16 cellular contexts compared by ENCODE assay signal in genomic region chr12:92595663-92596062, GRCh38.
DNase-seq lines count a peak whose midpoint lies in the region; ATAC-seq and TF ChIP-seq lines count a peak whose summit lies in the region.
"Had no signal": no experiment of that assay in that cellular context is flagged by ENCODE, and none has a peak within 500 bp of the region (broad histone marks: within the 10 kb centered on the region; RNA-seq: fewer than 3 reads in every experiment).

No MANE protein-coding gene starts in this region.

- no peak for TF ChIP-seq CTCF in activated CD8-positive, alpha-beta T cell treated with anti-CD3 and anti-CD28 coated beads for 36 hours (IDR thresholded peaks at IDR 0.05)
- no peak for TF ChIP-seq CTCF in RWPE2 (IDR thresholded peaks at IDR 0.05; ENCODE audit: poor library complexity, severe bottlenecking)
- TF ChIP-seq CTCF in osteoblast (IDR thresholded peaks at IDR 0.05; ENCODE audit: extremely low read depth, low read depth, low read length): no peak
- TF ChIP-seq CTCF in spleen (IDR thresholded peaks at IDR 0.05 in 8 of 11, conservative IDR thresholded peaks at IDR 0.05 in 3 of 11): no peak
- no peak for TF ChIP-seq CTCF in sigmoid colon (IDR thresholded peaks at IDR 0.05)

- no peak for ATAC-seq in activated CD8-positive, alpha-beta T cell treated with anti-CD3 and anti-CD28 coated beads for 36 hours
- no peak for ATAC-seq in activated CD8-positive, alpha-beta T cell treated with anti-CD3 and anti-CD28 coated beads, Interleukin-2, amount 10 ng/mL, durations not matched to agents 7 days and 5 days
- ATAC-seq in RWPE2 (ENCODE audit: low read depth): no peak
- ATAC-seq in effector memory CD8-positive, alpha-beta T cell (replicated peaks): no peak

- H3K4me2 ChIP-seq in osteoblast (ENCODE audit: insufficient read depth, low read length): no peak overlapping the region

- H3K27ac Mint-ChIP-seq in activated CD8-positive, alpha-beta T cell treated with anti-CD3 and anti-CD28 coated beads for 36 hours: peak overlapping the region; percentile 84
- no peak overlapping the region for H3K27ac Mint-ChIP-seq in activated CD8-positive, alpha-beta T cell treated with anti-CD3 and anti-CD28 coated beads, Interleukin-2, amount 10 ng/mL, durations not matched to agents 7 days and 5 days
- H3K27ac Mint-ChIP-seq in effector memory CD8-positive, alpha-beta T cell: peak overlapping the region; percentile 95 to 99

- TF ChIP-seq EP300 in sigmoid colon (IDR thresholded peaks at IDR 0.05): no peak

- no peak for TF ChIP-seq POLR2A in spleen (IDR thresholded peaks at IDR 0.05)
- no peak for TF ChIP-seq POLR2A in sigmoid colon (IDR thresholded peaks at IDR 0.05)

- peaks cover 29% of the 10 kb centered on the region for H3K36me3 Mint-ChIP-seq in activated CD8-positive, alpha-beta T cell treated with anti-CD3 and anti-CD28 coated beads for 36 hours (ENCODE audit: low read depth)
- H3K36me3 Mint-ChIP-seq in activated CD8-positive, alpha-beta T cell treated with anti-CD3 and anti-CD28 coated beads, Interleukin-2, amount 10 ng/mL, durations not matched to agents 7 days and 5 days (ENCODE audit: low read depth): peaks cover 38% of the 10 kb centered on the region
- peaks cover 24% of the 10 kb centered on the region for H3K36me3 Mint-ChIP-seq in effector memory CD8-positive, alpha-beta T cell (ENCODE audit: insufficient read depth)

- peak overlapping the region; percentile 99 for H3K27ac ChIP-seq in RWPE2 (ENCODE audit: poor library complexity, severe bottlenecking)
- peak overlapping the region; percentile 60 for H3K27ac ChIP-seq in osteoblast (ENCODE audit: low read depth, low read length)
- H3K27ac ChIP-seq in spleen: no peak overlapping the region
- no peak overlapping the region for H3K27ac ChIP-seq in sigmoid colon

- H3K79me2 ChIP-seq in osteoblast (ENCODE audit: insufficient read depth, low read length): no peaks in the 10 kb centered on the region

- H3K4me1 ChIP-seq in RWPE2 (ENCODE audit: insufficient read depth, poor library complexity, severe bottlenecking): peaks cover 54% of the 10 kb centered on the region
- H3K4me1 ChIP-seq in osteoblast (ENCODE audit: insufficient read depth, low read length): peaks cover 32% of the 10 kb centered on the region
- H3K4me1 ChIP-seq in spleen: peaks cover 0 to 25% (median 15%) of the 10 kb centered on the region in 6 donors
- H3K4me1 ChIP-seq in sigmoid colon: no peaks in the 10 kb centered on the region
- H3K4me1 ChIP-seq: Caco-2, stomach had no signal

- WGBS in spleen, 5 donors: 91 to 100% (median 98%) methylated on average over 1 of the region's 1 CpG
- WGBS in sigmoid colon, 2 donors: 97 to 98% methylated on average over 1 of the region's 1 CpG

- POLR2A ChIA-PET in activated CD8-positive, alpha-beta T cell treated with anti-CD3 and anti-CD28 coated beads for 36 hours (lab: Charles Lee): interaction anchor here (0.6 to 2.0 kb wide), 2 partner anchors 9 to 678 kb away, joined by 4 to 5 read pairs; no protein-coding TSS in a partner anchor
- POLR2A ChIA-PET in activated CD8-positive, alpha-beta T cell treated with anti-CD3 and anti-CD28 coated beads, Interleukin-2, amount 10 ng/mL, durations not matched to agents 7 days and 5 days (lab: Charles Lee): no interaction called here

- no peak for DNase-seq in activated CD8-positive, alpha-beta T cell treated with anti-CD3 and anti-CD28 coated beads for 36 hours
- DNase-seq in activated CD8-positive, alpha-beta T cell treated with anti-CD3 and anti-CD28 coated beads, Interleukin-2, amount 10 ng/mL, durations not matched to agents 7 days and 5 days: no peak
- no peak for DNase-seq in RWPE2 (ENCODE audit: low spot score)
- DNase-seq in effector memory CD8-positive, alpha-beta T cell: no peak
- no peak for DNase-seq in osteoblast (ENCODE audit: insufficient read length, low spot score, missing footprints)
- no peak for DNase-seq in spleen
- no peak for DNase-seq in NCI-H510A (lab: John Stamatoyannopoulos, UW)
- DNase-seq in sigmoid colon: no peak
- DNase-seq: activated CD4-positive, alpha-beta T cell treated with anti-CD3 and anti-CD28 coated beads, Interleukin-2, amount 50 U/mL, for 48 hours; Caco-2; Karpas-422; NCI-H1105 treated with DMSO at 0.1 percent for 48 hours; NCI-H2171; NCI-H774; SK-N-SH; stomach had no signal

- peaks cover 27% of the 10 kb centered on the region for H3K9me3 Mint-ChIP-seq in activated CD8-positive, alpha-beta T cell treated with anti-CD3 and anti-CD28 coated beads for 36 hours
- H3K9me3 Mint-ChIP-seq in activated CD8-positive, alpha-beta T cell treated with anti-CD3 and anti-CD28 coated beads, Interleukin-2, amount 10 ng/mL, durations not matched to agents 7 days and 5 days (ENCODE audit: insufficient read depth): peaks cover 27% of the 10 kb centered on the region
- peaks cover 8% of the 10 kb centered on the region in 2 donors for H3K9me3 Mint-ChIP-seq in effector memory CD8-positive, alpha-beta T cell

- H3K27me3 ChIP-seq in RWPE2 (ENCODE audit: insufficient read depth, poor library complexity, severe bottlenecking) (no peaks in the 10 kb centered on the region), osteoblast (ENCODE audit: insufficient read depth, low read length) (no peaks in the 10 kb centered on the region), spleen (replicated peaks in 1 of 7) (no peaks in the 10 kb centered on the region), sigmoid colon (no peaks in the 10 kb centered on the region)
- H3K27me3 ChIP-seq: stomach had no signal

- peaks cover 8% of the 10 kb centered on the region for H3K9me3 ChIP-seq in RWPE2 (ENCODE audit: severe bottlenecking)
- H3K9me3 ChIP-seq in osteoblast (ENCODE audit: low read depth, low read length): no peaks in the 10 kb centered on the region
- H3K9me3 ChIP-seq in spleen: peaks cover 0 to 22% (median 17%) of the 10 kb centered on the region in 8 donors
- H3K9me3 ChIP-seq in sigmoid colon: peaks cover 0 to 7% (median 0%) of the 10 kb centered on the region in 4 donors
- H3K9me3 ChIP-seq: SK-N-SH had no signal

- intact Hi-C loops in activated CD8-positive, alpha-beta T cell treated with anti-CD3 and anti-CD28 coated beads for 36 hours (cut with micrococcal nuclease): loop anchor here (10.0 kb wide), 1 partner anchor 1021 kb away; no protein-coding TSS in a partner anchor
- intact Hi-C loops in spleen (cut with DNase I; ENCODE audit: low total_unique reads) (no loop called here), sigmoid colon (cut with DNase I) (no loop called here)

- peaks cover 53% of the 10 kb centered on the region for H3K4me1 Mint-ChIP-seq in activated CD8-positive, alpha-beta T cell treated with anti-CD3 and anti-CD28 coated beads for 36 hours (ENCODE audit: low read depth)
- peaks cover 31% of the 10 kb centered on the region for H3K4me1 Mint-ChIP-seq in activated CD8-positive, alpha-beta T cell treated with anti-CD3 and anti-CD28 coated beads, Interleukin-2, amount 10 ng/mL, durations not matched to agents 7 days and 5 days (ENCODE audit: low read depth)
- peaks cover 26 to 31% of the 10 kb centered on the region in 2 donors for H3K4me1 Mint-ChIP-seq in effector memory CD8-positive, alpha-beta T cell (ENCODE audit: low read depth in 2 of 2)

- no peak overlapping the region for H3K4me3 ChIP-seq in RWPE2 (ENCODE audit: severe bottlenecking)
- H3K4me3 ChIP-seq in osteoblast (ENCODE audit: insufficient read depth, low read length): no peak overlapping the region
- no peak overlapping the region for H3K4me3 ChIP-seq in spleen
- H3K4me3 ChIP-seq in sigmoid colon: no peak overlapping the region
- H3K4me3 ChIP-seq: stomach had no signal

- no peak overlapping the region for H3K4me3 Mint-ChIP-seq in activated CD8-positive, alpha-beta T cell treated with anti-CD3 and anti-CD28 coated beads for 36 hours
- no peak overlapping the region for H3K4me3 Mint-ChIP-seq in activated CD8-positive, alpha-beta T cell treated with anti-CD3 and anti-CD28 coated beads, Interleukin-2, amount 10 ng/mL, durations not matched to agents 7 days and 5 days
- H3K4me3 Mint-ChIP-seq in effector memory CD8-positive, alpha-beta T cell: peak overlapping the region in 1 of 2 donors; percentile 51

- CTCF ChIA-PET in activated CD8-positive, alpha-beta T cell treated with anti-CD3 and anti-CD28 coated beads for 36 hours (lab: Charles Lee): interaction anchor here (0.6 kb wide), 1 partner anchor 95 kb away, joined by 3 read pairs; no protein-coding TSS in a partner anchor
- CTCF ChIA-PET in activated CD8-positive, alpha-beta T cell treated with anti-CD3 and anti-CD28 coated beads, Interleukin-2, amount 10 ng/mL, durations not matched to agents 7 days and 5 days (lab: Charles Lee): interaction anchor here (1.5 to 1.6 kb wide), 2 partner anchors 8 to 25 kb away, joined by 4 to 6 read pairs; no protein-coding TSS in a partner anchor

- peak overlapping the region; percentile 1 for H2AFZ ChIP-seq in osteoblast (ENCODE audit: low read length)

- H3K36me3 ChIP-seq in RWPE2 (ENCODE audit: low read depth) (no peaks in the 10 kb centered on the region), osteoblast (ENCODE audit: insufficient read depth, low read length) (no peaks in the 10 kb centered on the region), spleen (no peaks in the 10 kb centered on the region), sigmoid colon (no peaks in the 10 kb centered on the region)
- H3K36me3 ChIP-seq: stomach had no signal

- no peaks in the 10 kb centered on the region for H4K20me1 ChIP-seq in osteoblast (ENCODE audit: insufficient read depth, low read length)

- no peaks in the 10 kb centered on the region for H3K27me3 Mint-ChIP-seq in activated CD8-positive, alpha-beta T cell treated with anti-CD3 and anti-CD28 coated beads for 36 hours
- no peaks in the 10 kb centered on the region for H3K27me3 Mint-ChIP-seq in activated CD8-positive, alpha-beta T cell treated with anti-CD3 and anti-CD28 coated beads, Interleukin-2, amount 10 ng/mL, durations not matched to agents 7 days and 5 days (ENCODE audit: low read depth)
- H3K27me3 Mint-ChIP-seq in effector memory CD8-positive, alpha-beta T cell: no peaks in the 10 kb centered on the region

Comparison
In these comparisons a context has a peak if more than half of its experiments do, and no peak if none do; other contexts are left out.
1. H3K27ac ChIP-seq: peak in RWPE2 (single experiment) and osteoblast (single experiment); none in spleen (0 of 8) and sigmoid colon (0 of 4).